18 cellular contexts compared by ENCODE assay signal in genomic region chr6:45467853-45468252, GRCh38.
A peak's percentile ranks its signal among the peaks of the same experiment; 100 is the strongest.
DNase-seq lines count a peak whose midpoint lies in the region; ATAC-seq and TF ChIP-seq lines count a peak whose summit lies in the region.
"Had no signal": no experiment of that assay in that cellular context is flagged by ENCODE, and none has a peak within 500 bp of the region (broad histone marks: within the 10 kb centered on the region; RNA-seq: fewer than 3 reads in every experiment).

No MANE protein-coding gene starts in this region.

- no peak for TF ChIP-seq POLR2A in stomach (IDR thresholded peaks at IDR 0.05)

- DNase-seq in activated naive CD8-positive, alpha-beta T cell treated with anti-CD3 and anti-CD28 coated beads for 36 hours, result no peak
- peak; percentile 4 for DNase-seq in SKM-1 (lab: John Stamatoyannopoulos, UW; ENCODE audit: unreplicated experiment)
- DNase-seq in central memory CD8-positive, alpha-beta T cell (ENCODE audit: low spot score in 2 of 2), result no peak
- DNase-seq in stomach, result no peak
- no peak for DNase-seq in activated naive CD4-positive, alpha-beta T cell treated with anti-CD3 and anti-CD28 coated beads, Interleukin-2, amount 50 U/mL, for 16 hours
- DNase-seq: DMS 273 treated with DMSO at 0.1 percent for 48 hours, GDM1, HFFc6, KBM-7, NCI-H1417, NCI-H187 treated with DMSO at 0.1 percent for 48 hours, NCI-H748 treated with DMSO at 0.1 percent for 48 hours, PC-9, SJCRH30 had no signal

- no peaks in the 10 kb centered on the region for H3K27me3 ChIP-seq in stomach
- H3K27me3 ChIP-seq: SJCRH30 had no signal

- H3K27me3 Mint-ChIP-seq in activated naive CD8-positive, alpha-beta T cell, result no peaks in the 10 kb centered on the region
- no peaks in the 10 kb centered on the region for H3K27me3 Mint-ChIP-seq in activated naive CD8-positive, alpha-beta T cell treated with anti-CD3 and anti-CD28 coated beads for 36 hours
- H3K27me3 Mint-ChIP-seq in central memory CD8-positive, alpha-beta T cell, result no peaks in the 10 kb centered on the region

- WGBS in stomach, 5 donors, result 88 to 96% (median 92%) methylated on average over 3 of the region's 3 CpGs

- no peaks in the 10 kb centered on the region for H3K9me3 Mint-ChIP-seq in activated naive CD8-positive, alpha-beta T cell (ENCODE audit: low read depth)
- no peaks in the 10 kb centered on the region for H3K9me3 Mint-ChIP-seq in activated naive CD8-positive, alpha-beta T cell treated with anti-CD3 and anti-CD28 coated beads for 36 hours
- no peaks in the 10 kb centered on the region for H3K9me3 Mint-ChIP-seq in central memory CD8-positive, alpha-beta T cell
- H3K9me3 Mint-ChIP-seq: HFFc6 had no signal

- H3K27ac ChIP-seq in stomach, result no peak overlapping the region
- H3K27ac ChIP-seq: A549, C4-2B, PC-9, SJCRH30 had no signal

- H3K4me1 Mint-ChIP-seq in activated naive CD8-positive, alpha-beta T cell (ENCODE audit: low read depth), result peaks cover 33% of the 10 kb centered on the region
- peaks cover 30% of the 10 kb centered on the region for H3K4me1 Mint-ChIP-seq in activated naive CD8-positive, alpha-beta T cell treated with anti-CD3 and anti-CD28 coated beads for 36 hours
- peaks cover 8% of the 10 kb centered on the region for H3K4me1 Mint-ChIP-seq in central memory CD8-positive, alpha-beta T cell

- H3K9me3 ChIP-seq in stomach, result no peaks in the 10 kb centered on the region
- H3K9me3 ChIP-seq: A549, SJCRH30 had no signal

- peaks cover under 1 to 9% (median 6%) of the 10 kb centered on the region in 4 donors for H3K4me1 ChIP-seq in stomach
- H3K4me1 ChIP-seq: A549 had no signal

- H3K4me3 Mint-ChIP-seq in activated naive CD8-positive, alpha-beta T cell, result no peak overlapping the region
- no peak overlapping the region for H3K4me3 Mint-ChIP-seq in activated naive CD8-positive, alpha-beta T cell treated with anti-CD3 and anti-CD28 coated beads for 36 hours
- no peak overlapping the region for H3K4me3 Mint-ChIP-seq in central memory CD8-positive, alpha-beta T cell
- H3K4me3 Mint-ChIP-seq: HFFc6 had no signal

- peak overlapping the region; percentile 2 for H3K27ac Mint-ChIP-seq in activated naive CD8-positive, alpha-beta T cell
- no peak overlapping the region for H3K27ac Mint-ChIP-seq in activated naive CD8-positive, alpha-beta T cell treated with anti-CD3 and anti-CD28 coated beads for 36 hours
- H3K27ac Mint-ChIP-seq in central memory CD8-positive, alpha-beta T cell (ENCODE audit: low read depth), result peak overlapping the region; percentile 32
- H3K27ac Mint-ChIP-seq: HFFc6 had no signal

- H3K4me3 ChIP-seq in stomach, result no peak overlapping the region
- H3K4me3 ChIP-seq: A549, PC-9, SJCRH30 had no signal

- ATAC-seq in central memory CD8-positive, alpha-beta T cell (replicated peaks; ENCODE audit: extremely low read depth, poor library complexity, severe bottlenecking), result no peak
- no peak for ATAC-seq in HG03442 (IDR thresholded peaks at IDR 0.05; ENCODE audit: unreplicated experiment)
- ATAC-seq: A549 had no signal

- H3K36me3 Mint-ChIP-seq in activated naive CD8-positive, alpha-beta T cell, result peaks cover 31% of the 10 kb centered on the region
- H3K36me3 Mint-ChIP-seq in activated naive CD8-positive, alpha-beta T cell treated with anti-CD3 and anti-CD28 coated beads for 36 hours, result peaks cover 34% of the 10 kb centered on the region
- H3K36me3 Mint-ChIP-seq in central memory CD8-positive, alpha-beta T cell (ENCODE audit: insufficient read depth), result peaks cover 6% of the 10 kb centered on the region

- H3K36me3 ChIP-seq in stomach, result no peaks in the 10 kb centered on the region

- intact Hi-C loops in stomach (cut with DNase I; ENCODE audit: low total_unique reads), result no loop called here

- TF ChIP-seq EP300 in stomach (IDR thresholded peaks at IDR 0.05), result no peak

- TF ChIP-seq CTCF in stomach (IDR thresholded peaks at IDR 0.05), result no peak
